In genomic region chr6:52574709-52575489, GRCh38 we compare ENCODE assay signal across 9 cellular contexts. TPM values are rescaled to one million over a fixed set of nuclear protein-coding genes. Genes with fewer than 3 reads are reported as not detected.
DNase-seq lines count a peak whose midpoint lies in the region; ATAC-seq, FAIRE-seq and TF ChIP-seq lines count a peak whose summit lies in the region.
"Had no signal": no experiment of that assay in that cellular context is flagged by ENCODE, and none has a peak within 500 bp of the region (broad histone marks: within the 10 kb centered on the region; RNA-seq: fewer than 3 reads in every experiment).

No MANE protein-coding gene starts in this region.

- peak; percentile 57 for FAIRE-seq in GM19239 (lab: Jason Lieb, UNC)

- TF ChIP-seq CTCF in brain microvascular endothelial cell (IDR thresholded peaks at IDR 0.05; ENCODE audit: low read depth, low read length, missing control alignments) (no peak), stomach (IDR thresholded peaks at IDR 0.05) (no peak)

- H3K27ac ChIP-seq in brain microvascular endothelial cell (peak overlapping the region; percentile 92), mesodermal cell (ENCODE audit: low read depth, low read length, severe bottlenecking) (no peak overlapping the region), stomach (peak overlapping the region; percentile 23 to 99 (median 99))
- H3K27ac ChIP-seq: neutrophil had no signal

- intact Hi-C loops in stomach (cut with DNase I; ENCODE audit: low total_unique reads), result loop anchor here (10.0 kb wide), 1 partner anchor 70 kb away; no protein-coding TSS in a partner anchor

- WGBS in mesodermal cell (ENCODE audit: insufficient coverage in 2 of 2), 2 experiments, result 54 to 70% methylated on average over 6 to 9 of the region's 13 CpGs
- 23 to 39% (median 35%) methylated on average over 13 of the region's 13 CpGs for WGBS in stomach, 5 donors

- DNase-seq in GM19239 (ENCODE audit: insufficient read length, low spot score) (peak; percentile 58), T-helper 2 cell (peak; percentile 13 to 94 (median 49)), brain microvascular endothelial cell (peak; percentile 66), stomach (peak; percentile 53), ureter (ENCODE audit: low spot score) (no peak), NCI-H1092 (lab: John Stamatoyannopoulos, UW) (no peak)

- peak; percentile 35 for ATAC-seq in HG03108 (IDR thresholded peaks at IDR 0.05; ENCODE audit: unreplicated experiment)

- H3K9me3 ChIP-seq in mesodermal cell (ENCODE audit: control insufficient read depth, low read length) (no peaks in the 10 kb centered on the region), stomach (no peaks in the 10 kb centered on the region)
- H3K9me3 ChIP-seq: neutrophil had no signal

- peaks cover 11% of the 10 kb centered on the region for H3K36me3 ChIP-seq in brain microvascular endothelial cell (replicated peaks)
- no peaks in the 10 kb centered on the region for H3K36me3 ChIP-seq in mesodermal cell (ENCODE audit: control insufficient read depth, insufficient read depth, low read length)
- H3K36me3 ChIP-seq in stomach, result no peaks in the 10 kb centered on the region
- H3K36me3 ChIP-seq: neutrophil had no signal

- H3K4me1 ChIP-seq in mesodermal cell (ENCODE audit: control insufficient read depth, insufficient read depth, low read length, poor library complexity, severe bottlenecking) (peaks cover 46% of the 10 kb centered on the region), stomach (peaks cover 51 to 79% (median 62%) of the 10 kb centered on the region in 4 donors)

- H3K4me3 ChIP-seq in brain microvascular endothelial cell (ENCODE audit: low read depth, low read length) (peak overlapping the region; percentile 97), mesodermal cell (ENCODE audit: extremely low read depth, insufficient read depth, low read length, poor library complexity, severe bottlenecking) (peak overlapping the region; percentile 62), stomach (peak overlapping the region; percentile 76 to 91 (median 90))

- TF ChIP-seq POLR2A in stomach (IDR thresholded peaks at IDR 0.05), result no peak

- no peak for TF ChIP-seq EP300 in stomach (IDR thresholded peaks at IDR 0.05)

- no peaks in the 10 kb centered on the region for H3K27me3 ChIP-seq in brain microvascular endothelial cell (replicated peaks)
- no peaks in the 10 kb centered on the region for H3K27me3 ChIP-seq in stomach
- H3K27me3 ChIP-seq: neutrophil had no signal

- in situ Hi-C loops in brain microvascular endothelial cell (cut with HindIII; ENCODE audit: low pct_ligation_motif_present, low sequenced_read_pairs), result no loop called here

RNA-seq across cellular contexts. Expression of gene TRAM2, which starts 2.0 kb away (rescaled TPM):
- polyA plus RNA-seq in mesodermal cell (2013, experiment 1 of 2), result 19.4 TPM
- 16.0 TPM for polyA plus RNA-seq in mesodermal cell (2013, experiment 2 of 2)
- total RNA-seq in stomach (10 to 100 TPM in 2 of 5 donors, 1 to 10 TPM in 3; 1.4 to 14.1 (median 6.4) TPM), ureter (14.1 TPM)
- 1 to 10 TPM; 2.1 to 2.7 (median 2.1) TPM for polyA plus RNA-seq in stomach

Comparison
In these comparisons a context has a peak if more than half of its experiments do, and no peak if none do; other contexts are left out.
1. DNase-seq: peak in GM19239 (single experiment), T-helper 2 cell (5 of 5), brain microvascular endothelial cell (single experiment) and stomach (single experiment); none in ureter (single experiment) and NCI-H1092 (single experiment).
2. Peak in every context shown above with its lines, with median percentiles within 50 percentile points of each other: H3K4me3 ChIP-seq.